Comparison of ENCODE assay signal across 7 cellular contexts in genomic region chr1:156750932-156751723, GRCh38. TPM values are rescaled to one million over a fixed set of nuclear protein-coding genes. Genes with fewer than 3 reads are reported as not detected.
DNase-seq lines count a peak whose midpoint lies in the region; TF ChIP-seq lines count a peak whose summit lies in the region.

TSS of gene HDGF (minus strand) at chr1:156751675. CDS start at chr1:156751429, 246 bp downstream.

- H3K9ac ChIP-seq in trophoblast cell (ENCODE audit: low read length), result peak within 1 kb of the TSS; percentile 99

- H3K4me3 ChIP-seq in HEK293 (ENCODE audit: low read depth, low read length) (peak within 1 kb of the TSS; percentile 87), cardiac muscle cell (peak within 1 kb of the TSS; percentile 72), trophoblast cell (ENCODE audit: low read depth, low read length) (peak within 1 kb of the TSS; percentile 92)

- peaks cover 11% of the 10 kb centered on the region; the same call in 1 of the 2 replicates for H3K4me1 ChIP-seq in HEK293 (ENCODE audit: control insufficient read depth, insufficient read depth, low read length)
- peaks cover 37% of the 10 kb centered on the region for H3K4me1 ChIP-seq in cardiac muscle cell (ENCODE audit: low read depth)
- peaks cover 33 to 39% of the 10 kb centered on the region in 2 experiments for H3K4me1 ChIP-seq in trophoblast cell (ENCODE audit: control insufficient read depth in 1 of 2, insufficient read depth in 2 of 2, low read length in 2 of 2)

- H2BK5ac ChIP-seq in trophoblast cell (ENCODE audit: low read depth, low read length, poor library complexity), result peak within 1 kb of the TSS; percentile 98

- peak within 1 kb of the TSS; percentile 97 for H2AFZ ChIP-seq in trophoblast cell (ENCODE audit: insufficient read depth, low read length, poor library complexity)

- POLR2A ChIA-PET in HEK293 (lab: Yijun Ruan, JAX), result interaction anchor here (0.6 to 3.2 kb wide), 16 partner anchors 8 to 90 kb away, joined by 3 to 63 read pairs (median 6); partner anchors contain the start of genes ISG20L2, METTL25B, MRPL24 and PRCC

- no peaks in the 10 kb centered on the region for H3K27me3 Mint-ChIP-seq in activated naive CD8-positive, alpha-beta T cell

- in situ Hi-C loops in GM13976 (cut with MboI; ENCODE audit: low sequenced_read_pairs, unreplicated experiment), result no loop called here

- no peaks in the 10 kb centered on the region for H3K36me3 Mint-ChIP-seq in activated naive CD8-positive, alpha-beta T cell

- H3K9me3 ChIP-seq in HEK293 (ENCODE audit: control insufficient read depth, insufficient read depth, low read depth, low read length), result no peaks in the 10 kb centered on the region
- H3K9me3 ChIP-seq in cardiac muscle cell (ENCODE audit: low read depth), result no peaks in the 10 kb centered on the region
- peaks cover 2% of the 10 kb centered on the region for H3K9me3 ChIP-seq in trophoblast cell (ENCODE audit: insufficient read depth, low read depth, low read length)

- peaks cover 53% of the 10 kb centered on the region for H3K79me2 ChIP-seq in trophoblast cell (ENCODE audit: control insufficient read depth, insufficient read depth, low read length, poor library complexity)

- peaks cover 48% of the 10 kb centered on the region for H3K79me1 ChIP-seq in trophoblast cell (ENCODE audit: low read length)

- no CpG with 5 or more reads among the region's 99 CpGs for WGBS in trophoblast cell (ENCODE audit: extremely low coverage, insufficient coverage, insufficient read length)

- CTCF ChIA-PET in HEK293 (lab: Yijun Ruan, JAX), result interaction anchor here (0.8 to 2.5 kb wide), 3 partner anchors 25 to 141 kb away, joined by 3 to 9 read pairs (median 3); no protein-coding TSS in a partner anchor

- peak within 1 kb of the TSS; percentile 99 for H4K12ac ChIP-seq in trophoblast cell (ENCODE audit: low read depth, low read length)

- H3K27ac Mint-ChIP-seq in activated naive CD8-positive, alpha-beta T cell, result peak within 1 kb of the TSS; percentile 95

- H3K27ac ChIP-seq in HEK293 (ENCODE audit: extremely low read depth, low read depth, low read length) (peak within 1 kb of the TSS; percentile 95), cardiac muscle cell (peak within 1 kb of the TSS; percentile 100), trophoblast cell (ENCODE audit: low read depth, low read length) (peak within 1 kb of the TSS; percentile 84)

- peak within 1 kb of the TSS; percentile 94 for H2AK5ac ChIP-seq in trophoblast cell (ENCODE audit: low read length)

- peak within 1 kb of the TSS; percentile 75 for H2BK12ac ChIP-seq in trophoblast cell (ENCODE audit: low read length)

- H3K23ac ChIP-seq in trophoblast cell (ENCODE audit: low read length), result no peak within 1 kb of the TSS

- peak within 1 kb of the TSS; percentile 98 for H3K18ac ChIP-seq in trophoblast cell (ENCODE audit: low read length)

- H3K4ac ChIP-seq in trophoblast cell (ENCODE audit: low read depth, low read length), result peak within 1 kb of the TSS; percentile 99

- peak within 1 kb of the TSS; percentile 99 for H3K14ac ChIP-seq in trophoblast cell (ENCODE audit: low read length)

- H3K36me3 ChIP-seq in HEK293 (ENCODE audit: control insufficient read depth in 2 of 2, insufficient read depth in 1 of 2, low read length in 2 of 2) (peaks cover 0 to 9% of the 10 kb centered on the region in 2 experiments; a peak in 1 of 3 replicates), cardiac muscle cell (no peaks in the 10 kb centered on the region), trophoblast cell (ENCODE audit: control insufficient read depth in 1 of 2, insufficient read depth in 2 of 2, low read length in 2 of 2) (peaks cover 5 to 11% of the 10 kb centered on the region in 2 experiments)

- TF ChIP-seq CTCF in GM13976 (IDR thresholded peaks at IDR 0.05; ENCODE audit: borderline replicate concordance, control extremely low read depth, extremely low read depth, insufficient read depth, missing control alignments), result no peak
- peak; percentile 33; the same call in 1 of the 2 replicates for TF ChIP-seq CTCF in HEK293 (tag by site-specific recombination; IDR thresholded peaks at IDR 0.05)
- no peak for TF ChIP-seq CTCF in cardiac muscle cell (IDR thresholded peaks at IDR 0.05; ENCODE audit: low read depth, low read length)

- peak within 1 kb of the TSS; percentile 93 for H3K4me2 ChIP-seq in trophoblast cell (ENCODE audit: low read length)

- peak within 1 kb of the TSS; percentile 99 for H4K91ac ChIP-seq in trophoblast cell (ENCODE audit: low read depth, low read length)

- H4K8ac ChIP-seq in trophoblast cell (ENCODE audit: low read depth, low read length), result peak within 1 kb of the TSS; percentile 100

- H3K4me3 Mint-ChIP-seq in activated naive CD8-positive, alpha-beta T cell, result peak within 1 kb of the TSS; percentile 99

- peak; percentile 46 for DNase-seq in GM13976 (ENCODE audit: low spot score)
- DNase-seq in NCI-H2171 (lab: John Stamatoyannopoulos, UW), result peak; percentile 36
- peak; percentile 53 to 61 for DNase-seq in cardiac muscle cell (ENCODE audit: low read depth in 1 of 2, low spot score in 1 of 2)
- DNase-seq in trophoblast cell, result peak; percentile 70 to 85
- no peak for DNase-seq in inferior parietal cortex (ENCODE audit: extremely low spot score)

- peak within 1 kb of the TSS; percentile 99 for H2BK120ac ChIP-seq in trophoblast cell (ENCODE audit: insufficient read depth, low read length, poor library complexity)

- H3K4me1 Mint-ChIP-seq in activated naive CD8-positive, alpha-beta T cell (ENCODE audit: low read depth), result peaks cover 55% of the 10 kb centered on the region

- H3K27me3 ChIP-seq in cardiac muscle cell (no peaks in the 10 kb centered on the region), trophoblast cell (ENCODE audit: insufficient read depth, low read length) (no peaks in the 10 kb centered on the region)

- no peaks in the 10 kb centered on the region for H3K9me3 Mint-ChIP-seq in activated naive CD8-positive, alpha-beta T cell (ENCODE audit: low read depth)

TF ChIP-seq in HEK293, 187 proteins besides CTCF, POLR2A, EP300 and RAD21 (continues in another document):
- TF ChIP-seq ZNF423 (tag by site-specific recombination; IDR thresholded peaks at IDR 0.05) (no peak), YY2 (tag by site-specific recombination; IDR thresholded peaks at IDR 0.05) (no peak), ZNF549 (tag by site-specific recombination; IDR thresholded peaks at IDR 0.05) (no peak), ZBTB10 (tag by site-specific recombination; IDR thresholded peaks at IDR 0.05) (peak; percentile 68), ZNF473 (tag by site-specific recombination; IDR thresholded peaks at IDR 0.05) (no peak), FEZF1 (tag by site-specific recombination; IDR thresholded peaks at IDR 0.05) (no peak), ZNF112 (tag by site-specific recombination; IDR thresholded peaks at IDR 0.05) (no peak), ZNF645 (tag by site-specific recombination; IDR thresholded peaks at IDR 0.05) (no peak), ZNF248 (tag by site-specific recombination; IDR thresholded peaks at IDR 0.05) (no peak), ZNF621 (tag by site-specific recombination; IDR thresholded peaks at IDR 0.05) (no peak), ZFP69B (tag by site-specific recombination; IDR thresholded peaks at IDR 0.05) (0 out of 2 replicates have a peak, but pooled peaks have one; percentile 12), SCRT1 (tag by site-specific recombination; IDR thresholded peaks at IDR 0.05; ENCODE audit: borderline replicate concordance) (no peak), ZNF335 (tag by site-specific recombination; conservative IDR thresholded peaks at IDR 0.05) (0 out of 2 replicates have a peak, but pooled peaks have one; percentile 4), MZF1 (tag by site-specific recombination; IDR thresholded peaks at IDR 0.05; ENCODE audit: borderline replicate concordance) (no peak), SETDB1 (IDR thresholded peaks at IDR 0.05; ENCODE audit: insufficient read length, low read length) (no peak)

RNA-seq across cellular contexts. Expression of gene HDGF, which starts in this region (rescaled TPM):
- 207 and 480 TPM in 2 replicates for total RNA-seq in cardiac muscle cell
- polyA plus RNA-seq in cardiac muscle cell, result 176 and 238 TPM in 2 replicates
- 216 and 223 TPM in 2 replicates for polyA plus RNA-seq in trophoblast cell (2013)
